Comparison of ENCODE assay signal across 8 cellular contexts in the genomic region with DNA sequence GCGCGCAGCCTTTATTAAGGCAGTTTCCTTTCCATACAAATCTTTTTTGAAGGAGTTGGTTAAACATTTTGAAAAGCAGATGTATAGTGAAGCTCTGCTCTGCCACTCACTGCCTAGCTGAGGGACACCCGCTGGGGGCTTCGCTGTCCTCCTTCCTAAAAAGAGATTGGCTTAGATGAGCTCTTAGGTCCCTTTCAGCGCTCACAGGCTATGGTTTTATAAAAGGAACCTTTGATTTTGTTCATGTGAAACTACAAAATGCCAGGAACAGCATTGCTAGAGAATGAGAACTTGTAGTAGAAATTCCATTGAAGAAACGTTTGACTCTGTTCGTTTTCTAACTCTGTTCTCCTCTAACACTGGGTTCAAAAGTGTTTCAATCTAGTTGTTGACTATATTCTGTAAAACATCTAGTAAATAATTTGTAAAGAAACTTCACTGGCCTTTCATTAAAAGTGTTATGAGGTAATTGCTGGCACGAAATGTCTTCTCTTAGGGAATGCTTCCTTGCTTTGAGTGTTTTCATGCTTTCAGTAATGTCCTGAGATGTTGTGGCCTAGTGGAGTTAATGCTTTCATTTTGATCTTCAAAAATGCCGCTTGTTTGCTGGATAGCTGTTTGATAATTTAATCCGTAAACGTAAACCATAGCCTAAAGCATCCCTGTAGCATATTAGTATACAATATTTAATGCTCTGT. TPM values are rescaled to one million over a fixed set of nuclear protein-coding genes. Genes with fewer than 3 reads are reported as not detected.
A peak's percentile ranks its signal among the peaks of the same experiment; 100 is the strongest.
DNase-seq lines count a peak whose midpoint lies in the region; ATAC-seq and TF ChIP-seq lines count a peak whose summit lies in the region.

No MANE protein-coding gene starts in this region.

- H3K36me3 Mint-ChIP-seq in CD8-positive, alpha-beta T cell: peaks cover 12% of the 10 kb centered on the region
- H3K36me3 Mint-ChIP-seq in dendritic cell treated with granulocyte-macrophage colony-stimulating factor and Interleukin-4, amounts not matched to agents 40 ng/mL and 50 ng/mL, for 4 days (ENCODE audit: low read depth): peaks cover 9% of the 10 kb centered on the region
- H3K36me3 Mint-ChIP-seq in naive B cell: no peaks in the 10 kb centered on the region

- peak overlapping the region; percentile 97 for H3K4me3 Mint-ChIP-seq in CD8-positive, alpha-beta T cell
- peak overlapping the region; percentile 90 for H3K4me3 Mint-ChIP-seq in dendritic cell treated with granulocyte-macrophage colony-stimulating factor and Interleukin-4, amounts not matched to agents 40 ng/mL and 50 ng/mL, for 4 days
- peak overlapping the region; percentile 90 to 98 (median 96) for H3K4me3 Mint-ChIP-seq in naive B cell

- intact Hi-C loops in CD8-positive, alpha-beta T cell (cut with DNase I, micrococcal nuclease): loop anchor here (5.0 to 10.0 kb wide), 5 partner anchors 238 to 1366 kb away; partner anchors contain the start of genes KLC1 (in 1 of the 2), RCOR1 (in 1 of the 2), SIVA1 (in 1 of the 2) and TRAF3 (in 1 of the 2)
- intact Hi-C loops in dendritic cell treated with granulocyte-macrophage colony-stimulating factor and Interleukin-4, amounts not matched to agents 40 ng/mL and 50 ng/mL, for 4 days (cut with micrococcal nuclease): loop anchor here (5.0 kb wide), 1 partner anchor 34 kb away; no protein-coding TSS in a partner anchor

- H3K9me3 ChIP-seq in CD8-positive, alpha-beta T cell (ENCODE audit: low read length): no peaks in the 10 kb centered on the region
- no peaks in the 10 kb centered on the region for H3K9me3 ChIP-seq in MG63

- POLR2A ChIA-PET in CD8-positive, alpha-beta T cell (lab: Charles Lee): interaction anchor here (0.9 to 2.4 kb wide), 2 partner anchors 9 to 53 kb away, joined by 3 to 16 read pairs; partner anchors contain the start of gene EIF5

- H3K27me3 Mint-ChIP-seq in CD8-positive, alpha-beta T cell (ENCODE audit: low read depth): no peaks in the 10 kb centered on the region
- H3K27me3 Mint-ChIP-seq in dendritic cell treated with granulocyte-macrophage colony-stimulating factor and Interleukin-4, amounts not matched to agents 40 ng/mL and 50 ng/mL, for 4 days: no peaks in the 10 kb centered on the region
- H3K27me3 Mint-ChIP-seq in naive B cell: peaks cover 0 to 13% (median 4%) of the 10 kb centered on the region in 3 donors

- no peak for TF ChIP-seq CTCF in CD8-positive, alpha-beta T cell (IDR thresholded peaks at IDR 0.05)

- peak in 1 of 7 experiments; percentile 11 for DNase-seq in CD8-positive, alpha-beta T cell
- DNase-seq in MG63: no peak
- no peak for DNase-seq in naive B cell
- DNase-seq in NCI-H2171 (lab: John Stamatoyannopoulos, UW): no peak
- no peak for DNase-seq in D341Med (ENCODE audit: low spot score)

- H3K4me1 Mint-ChIP-seq in CD8-positive, alpha-beta T cell (ENCODE audit: low read depth): peaks cover 42% of the 10 kb centered on the region
- peaks cover 43% of the 10 kb centered on the region for H3K4me1 Mint-ChIP-seq in dendritic cell treated with granulocyte-macrophage colony-stimulating factor and Interleukin-4, amounts not matched to agents 40 ng/mL and 50 ng/mL, for 4 days (ENCODE audit: low read depth)
- H3K4me1 Mint-ChIP-seq in naive B cell: peaks cover 8 to 68% (median 44%) of the 10 kb centered on the region in 3 donors

- no peaks in the 10 kb centered on the region for H3K9me3 Mint-ChIP-seq in CD8-positive, alpha-beta T cell
- no peaks in the 10 kb centered on the region for H3K9me3 Mint-ChIP-seq in dendritic cell treated with granulocyte-macrophage colony-stimulating factor and Interleukin-4, amounts not matched to agents 40 ng/mL and 50 ng/mL, for 4 days
- H3K9me3 Mint-ChIP-seq in naive B cell: no peaks in the 10 kb centered on the region

- no peaks in the 10 kb centered on the region for H3K36me3 ChIP-seq in CD8-positive, alpha-beta T cell (ENCODE audit: insufficient read depth, low read length)
- no peaks in the 10 kb centered on the region; the same call in 1 of the 2 replicates for H3K36me3 ChIP-seq in MG63

- H3K27ac ChIP-seq in CD8-positive, alpha-beta T cell (ENCODE audit: low read depth, low read length): peak overlapping the region; percentile 76

- H3K27me3 ChIP-seq in CD8-positive, alpha-beta T cell (ENCODE audit: insufficient read depth, low read length): no peaks in the 10 kb centered on the region
- H3K27me3 ChIP-seq in MG63: no peaks in the 10 kb centered on the region

- no peak for ATAC-seq in CD8-positive, alpha-beta T cell
- ATAC-seq in naive B cell (ENCODE audit: low read depth in 2 of 2): no peak
- ATAC-seq in GM18909 (IDR thresholded peaks at IDR 0.05; ENCODE audit: poor library complexity, unreplicated experiment): no peak
- ATAC-seq in HG03442 (IDR thresholded peaks at IDR 0.05; ENCODE audit: unreplicated experiment): no peak

- H3K4me3 ChIP-seq in CD8-positive, alpha-beta T cell (ENCODE audit: low read depth, low read length): peak overlapping the region; percentile 72
- peak overlapping the region; percentile 85 for H3K4me3 ChIP-seq in MG63

- H3K27ac Mint-ChIP-seq in CD8-positive, alpha-beta T cell: peak overlapping the region; percentile 96
- peak overlapping the region; percentile 91 for H3K27ac Mint-ChIP-seq in dendritic cell treated with granulocyte-macrophage colony-stimulating factor and Interleukin-4, amounts not matched to agents 40 ng/mL and 50 ng/mL, for 4 days
- H3K27ac Mint-ChIP-seq in naive B cell: peak overlapping the region; percentile 54 to 96 (median 92)

- peaks cover 29% of the 10 kb centered on the region for H3K4me1 ChIP-seq in CD8-positive, alpha-beta T cell (ENCODE audit: insufficient read depth, low read length)

- CTCF ChIA-PET in CD8-positive, alpha-beta T cell (lab: Charles Lee): interaction anchor here (1.2 to 1.4 kb wide), 2 partner anchors 10 to 161 kb away, joined by 3 to 5 read pairs; no protein-coding TSS in a partner anchor

RNA-seq across cellular contexts. Expression of gene MARK3, which starts 1.6 kb away (rescaled TPM):
- total RNA-seq in CD8-positive, alpha-beta T cell: 100 to 1,000 TPM; 123 to 124 TPM
- total RNA-seq in MG63 (2014; rRNA removed; shearing (Covaris generic); ENCODE audit: low replicate concordance): 26.9 and 31.6 TPM in 2 replicates
- polyA plus RNA-seq in naive B cell (ENCODE audit: low read depth in 6 of 6): 10 to 100 TPM; 31.4 to 61.4 (median 34.6) TPM

RNA-seq across cellular contexts. Expression of gene EIF5, which starts 52.7 kb away (rescaled TPM):
- total RNA-seq in CD8-positive, alpha-beta T cell: 100 to 1,000 TPM; 711 to 754 TPM
- total RNA-seq in MG63 (2014; rRNA removed; shearing (Covaris generic); ENCODE audit: low replicate concordance): 180 and 183 TPM in 2 replicates
- 100 to 1,000 TPM; 419 to 531 (median 455) TPM for polyA plus RNA-seq in naive B cell (ENCODE audit: low read depth in 6 of 6)
